Comparison of ENCODE assay signal across 26 cellular contexts in genomic region chr22:17342361-17342760, GRCh38. TPM values are rescaled to one million over a fixed set of nuclear protein-coding genes. Genes with fewer than 3 reads are reported as not detected.
"Had no signal": no experiment of that assay in that cellular context is flagged by ENCODE, and none has a peak within 500 bp of the region (broad histone marks: within the 10 kb centered on the region; RNA-seq: fewer than 3 reads in every experiment).

No MANE protein-coding gene starts in this region.

- H3K27ac Mint-ChIP-seq: activated CD4-positive, alpha-beta memory T cell treated with anti-CD3 and anti-CD28 coated beads, Interleukin-2, amount 10 ng/mL, durations not matched to agents 7 days and 5 days; activated CD4-positive, alpha-beta T cell treated with anti-CD3 and anti-CD28 coated beads for 36 hours; activated naive CD4-positive, alpha-beta T cell treated with anti-CD3 and anti-CD28 coated beads, Interleukin-2, amount 50 U/mL, for 24 hours; activated T-helper 17 cell treated with anti-CD3 and anti-CD28 coated beads, Interleukin-2, amount 50 U/mL, for 72 hours; brain had no signal

- H3K36me3 ChIP-seq: ascending aorta, MG63 had no signal

- H3K27me3 Mint-ChIP-seq: activated CD4-positive, alpha-beta T cell treated with anti-CD3 and anti-CD28 coated beads for 36 hours; activated naive CD4-positive, alpha-beta T cell treated with anti-CD3 and anti-CD28 coated beads, Interleukin-2, amount 50 U/mL, for 24 hours had no signal

- ATAC-seq: activated CD4-positive, alpha-beta T cell treated with anti-CD3 and anti-CD28 coated beads for 36 hours; activated T-helper 17 cell treated with anti-CD3 and anti-CD28 coated beads, Interleukin-2, amount 50 U/mL, for 72 hours; Panc1; Right ventricle myocardium inferior had no signal

- H3K27ac ChIP-seq: ascending aorta, SK-N-MC, VCaP had no signal

- H3K27me3 ChIP-seq: ascending aorta, MG63 had no signal

- H3K4me1 Mint-ChIP-seq: activated CD4-positive, alpha-beta memory T cell treated with anti-CD3 and anti-CD28 coated beads, Interleukin-2, amount 10 ng/mL, durations not matched to agents 7 days and 5 days; activated CD4-positive, alpha-beta T cell treated with anti-CD3 and anti-CD28 coated beads for 36 hours; activated naive CD4-positive, alpha-beta T cell treated with anti-CD3 and anti-CD28 coated beads, Interleukin-2, amount 50 U/mL, for 24 hours; activated T-helper 17 cell treated with anti-CD3 and anti-CD28 coated beads, Interleukin-2, amount 50 U/mL, for 72 hours; brain had no signal

- H3K4me3 ChIP-seq: ascending aorta, MG63, SK-N-MC had no signal

- H3K9me3 Mint-ChIP-seq: activated CD4-positive, alpha-beta memory T cell treated with anti-CD3 and anti-CD28 coated beads, Interleukin-2, amount 10 ng/mL, durations not matched to agents 7 days and 5 days; activated naive CD4-positive, alpha-beta T cell treated with anti-CD3 and anti-CD28 coated beads, Interleukin-2, amount 50 U/mL, for 24 hours; activated T-helper 17 cell treated with anti-CD3 and anti-CD28 coated beads, Interleukin-2, amount 50 U/mL, for 72 hours; brain had no signal

- H3K4me1 ChIP-seq: ascending aorta had no signal

- H3K36me3 Mint-ChIP-seq: activated naive CD4-positive, alpha-beta T cell treated with anti-CD3 and anti-CD28 coated beads, Interleukin-2, amount 50 U/mL, for 24 hours; brain had no signal

- DNase-seq: activated CD4-positive, alpha-beta memory T cell treated with anti-CD3 and anti-CD28 coated beads, Interleukin-2, amount 10 ng/mL, durations not matched to agents 7 days and 5 days; activated CD4-positive, alpha-beta T cell treated with anti-CD3 and anti-CD28 coated beads for 36 hours; activated CD4-positive, alpha-beta T cell treated with anti-CD3 and anti-CD28 coated beads, Interleukin-2, amount 50 U/mL, for 1 hour; activated T-cell treated with anti-CD3 and anti-CD28 coated beads for 4 hours; activated T-cell treated with anti-CD3 and anti-CD28 coated beads, Interleukin-2, amount 50 U/mL, for 48 hours; MG63; MV-4-11; NCI-H1092 treated with DMSO at 0.1 percent for 48 hours; NCI-H1417 treated with DMSO at 0.1 percent for 48 hours; NCI-H1694; NCI-H2029; NCI-H510A treated with DMSO at 0.1 percent for 48 hours; NCI-H69; NK-92 treated with Interleukin-12 subunit alpha and Interleukin-12 subunit beta, amount 100 ng/mL, for 24 hours; OCI-M1; RPMI8226; T-helper 1 cell had no signal

- H3K9me3 ChIP-seq: ascending aorta, MG63 had no signal

- H3K4me3 Mint-ChIP-seq: activated CD4-positive, alpha-beta memory T cell treated with anti-CD3 and anti-CD28 coated beads, Interleukin-2, amount 10 ng/mL, durations not matched to agents 7 days and 5 days; activated CD4-positive, alpha-beta T cell treated with anti-CD3 and anti-CD28 coated beads for 36 hours; activated naive CD4-positive, alpha-beta T cell treated with anti-CD3 and anti-CD28 coated beads, Interleukin-2, amount 50 U/mL, for 24 hours; activated T-helper 17 cell treated with anti-CD3 and anti-CD28 coated beads, Interleukin-2, amount 50 U/mL, for 72 hours; brain had no signal

RNA-seq across cellular contexts. Expression of gene CECR2, which starts 26.9 kb away (rescaled TPM):
- total RNA-seq: activated CD8-positive, alpha-beta memory T cell treated with anti-CD3 and anti-CD28 coated beads for 36 hours had no signal
